Comparison of ENCODE assay signal across 10 cellular contexts in genomic region chr16:5448798-5449197, GRCh38.
"Had no signal": no experiment of that assay in that cellular context is flagged by ENCODE, and none has a peak within 500 bp of the region (broad histone marks: within the 10 kb centered on the region; RNA-seq: fewer than 3 reads in every experiment).

No MANE protein-coding gene starts in this region.

- ATAC-seq: GM23338, HCT116 had no signal

- H2AFZ ChIP-seq: GM23248, GM23338 had no signal

- DNase-seq: GM23248, GOT3, H7, H9, HCEC 1CT, HFFc6 had no signal

- FAIRE-seq: H54 had no signal

- H3K27ac Mint-ChIP-seq: GM23338, HFFc6 had no signal

- H3K9ac ChIP-seq: GM23248 had no signal

- H3K36me3 ChIP-seq: HAP-1 had no signal

- H3K9me3 ChIP-seq: HAP-1 had no signal

- H3K4me1 ChIP-seq: HAP-1 had no signal

- H3K27ac ChIP-seq: GM23248 had no signal

- H3K4me3 Mint-ChIP-seq: GM23338, HFFc6 had no signal

- H3K4me3 ChIP-seq: GM23248, GM23338, HAP-1 had no signal
